In genomic region chr11:31236052-31236652, GRCh38 we compare ENCODE assay signal across 11 cellular contexts.
DNase-seq lines count a peak whose midpoint lies in the region; FAIRE-seq and TF ChIP-seq lines count a peak whose summit lies in the region.
"Had no signal": no experiment of that assay in that cellular context is flagged by ENCODE, and none has a peak within 500 bp of the region (broad histone marks: within the 10 kb centered on the region; RNA-seq: fewer than 3 reads in every experiment).

No MANE protein-coding gene starts in this region.

- no peak for DNase-seq in GM12891 (ENCODE audit: insufficient read length, low spot score)
- peak; percentile 39 to 72 for DNase-seq in NCI-H446 (lab: John Stamatoyannopoulos, UW)
- DNase-seq in cerebellum (ENCODE audit: low spot score): peak; percentile 30
- no peak for DNase-seq in superior temporal gyrus (ENCODE audit: extremely low spot score)
- no peak for DNase-seq in effector memory CD4-positive, alpha-beta T cell
- no peak for DNase-seq in caudate nucleus (lab: John Stamatoyannopoulos, UW)
- DNase-seq in Peyer's patch: no peak
- DNase-seq: aorta, mucosa of descending colon, SHP77 treated with DMSO at 0.1 percent for 48 hours had no signal

- no peaks in the 10 kb centered on the region for H3K27me3 ChIP-seq in effector memory CD4-positive, alpha-beta T cell (replicated peaks; ENCODE audit: control insufficient read depth, insufficient read depth, low read length, poor library complexity, severe bottlenecking)
- no peaks in the 10 kb centered on the region for H3K27me3 ChIP-seq in Peyer's patch

- H3K27ac ChIP-seq in 22Rv1 (no peak overlapping the region), caudate nucleus (ENCODE audit: low read depth, low read length) (no peak overlapping the region), Peyer's patch (no peak overlapping the region)
- H3K27ac ChIP-seq in effector memory CD4-positive, alpha-beta T cell (ENCODE audit: insufficient read depth, low read length, poor library complexity, severe bottlenecking): no peak overlapping the region

- H3K4me3 ChIP-seq in effector memory CD4-positive, alpha-beta T cell (ENCODE audit: insufficient read depth, low read depth, low read length, poor library complexity, severe bottlenecking): no peak overlapping the region
- H3K4me3 ChIP-seq in Peyer's patch: no peak overlapping the region
- H3K4me3 ChIP-seq: mucosa of descending colon had no signal

- TF ChIP-seq POLR2A in GM12891 (IDR thresholded peaks at IDR 0.05; ENCODE audit: low read depth, low read length) (no peak), Peyer's patch (IDR thresholded peaks at IDR 0.05) (no peak)

- TF ChIP-seq CTCF in 22Rv1 (IDR thresholded peaks at IDR 0.05) (peak; percentile 79), Peyer's patch (IDR thresholded peaks at IDR 0.05) (no peak)

- no peaks in the 10 kb centered on the region for H3K4me1 ChIP-seq in effector memory CD4-positive, alpha-beta T cell (ENCODE audit: control insufficient read depth, insufficient read depth, low read length, poor library complexity, severe bottlenecking)
- no peaks in the 10 kb centered on the region for H3K4me1 ChIP-seq in Peyer's patch

- H3K9me3 ChIP-seq in effector memory CD4-positive, alpha-beta T cell (ENCODE audit: control insufficient read depth, low read length): no peaks in the 10 kb centered on the region
- H3K9me3 ChIP-seq in Peyer's patch: no peaks in the 10 kb centered on the region
- H3K9me3 ChIP-seq: mucosa of descending colon had no signal

- peak; percentile 52 for FAIRE-seq in GM12891 (lab: Jason Lieb, UNC)

- H3K36me3 ChIP-seq in effector memory CD4-positive, alpha-beta T cell (ENCODE audit: control insufficient read depth, insufficient read depth, low read length): no peaks in the 10 kb centered on the region
- no peaks in the 10 kb centered on the region for H3K36me3 ChIP-seq in Peyer's patch

TF ChIP-seq in GM12891, 5 proteins besides CTCF, POLR2A, EP300 and RAD21:
- no peak for TF ChIP-seq POLR2AphosphoS5 (IDR thresholded peaks at IDR 0.05; ENCODE audit: low read depth, low read length)
- no peak for TF ChIP-seq SPI1 (IDR thresholded peaks at IDR 0.05; ENCODE audit: low read depth, low read length)
- no peak for TF ChIP-seq POU2F2 (IDR thresholded peaks at IDR 0.05; ENCODE audit: low read depth, low read length)
- TF ChIP-seq TAF1 (IDR thresholded peaks at IDR 0.05; ENCODE audit: low read depth, low read length): no peak
- no peak for TF ChIP-seq PAX5 (IDR thresholded peaks at IDR 0.05; ENCODE audit: insufficient read depth, low read length, severe bottlenecking)

Comparison
In these comparisons a context has a peak if more than half of its experiments do, and no peak if none do; other contexts are left out.
1. DNase-seq: peak in NCI-H446 (2 of 2) and cerebellum (single experiment); none in GM12891 (single experiment), superior temporal gyrus (single experiment), effector memory CD4-positive, alpha-beta T cell (0 of 3), caudate nucleus (0 of 61) and Peyer's patch (0 of 3).